Comparison of ENCODE assay signal across 18 cellular contexts in the genomic region with DNA sequence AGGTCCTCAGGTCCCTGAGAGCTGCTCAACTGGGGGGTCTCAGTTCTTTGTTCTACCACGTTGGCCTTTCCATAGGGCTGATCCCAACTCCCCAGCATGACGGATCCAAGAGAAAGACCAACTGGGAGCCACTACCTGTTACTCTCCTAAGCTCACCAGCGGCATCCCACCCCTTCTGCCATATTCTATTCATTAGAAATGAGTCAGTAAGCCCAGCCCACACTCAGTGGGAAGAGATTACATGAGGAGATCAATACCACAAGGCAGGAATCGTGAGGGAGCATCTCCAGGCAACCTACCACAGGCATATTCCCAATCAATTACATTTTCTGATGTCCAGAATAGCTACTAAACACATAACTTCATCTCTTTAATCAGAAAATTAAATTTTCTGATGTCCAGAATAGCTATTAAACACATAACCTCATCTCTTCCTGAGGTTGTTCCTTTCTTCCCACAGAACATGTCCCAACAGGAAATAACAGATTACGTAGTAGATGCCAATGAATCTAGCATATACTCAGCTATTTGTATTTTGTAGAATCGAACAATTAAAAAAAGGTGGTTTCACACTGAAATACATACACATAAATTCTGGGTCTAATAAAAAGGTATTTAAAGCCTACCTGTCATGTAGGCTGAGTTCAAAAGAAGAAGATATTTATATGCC.
"Had no signal": no experiment of that assay in that cellular context is flagged by ENCODE, and none has a peak within 500 bp of the region (broad histone marks: within the 10 kb centered on the region; RNA-seq: fewer than 3 reads in every experiment).

No MANE protein-coding gene starts in this region.

- ATAC-seq: activated CD8-positive, alpha-beta memory T cell treated with anti-CD3 and anti-CD28 coated beads, Interleukin-2, amount 10 ng/mL, durations not matched to agents 7 days and 5 days; left cardiac atrium; natural killer cell; pancreas; right lobe of liver; T-cell had no signal

- H3K4me1 ChIP-seq: pancreas, right lobe of liver, transverse colon, vagina had no signal

- H3K9me3 ChIP-seq: neutrophil, pancreas, right lobe of liver, transverse colon, vagina had no signal

- H3K36me3 ChIP-seq: neutrophil, pancreas, right lobe of liver, transverse colon, vagina had no signal

- DNase-seq: activated B cell treated with CpG ODN at 0.5 μM for 24 hours; activated CD4-positive, alpha-beta memory T cell treated with anti-CD3 and anti-CD28 coated beads, Interleukin-2, amount 10 ng/mL, durations not matched to agents 7 days and 5 days; activated CD4-positive, alpha-beta T cell treated with anti-CD3 and anti-CD28 coated beads for 4 hours; activated CD8-positive, alpha-beta memory T cell treated with anti-CD3 and anti-CD28 coated beads, Interleukin-2, amount 10 ng/mL, durations not matched to agents 7 days and 5 days; activated naive CD8-positive, alpha-beta T cell treated with anti-CD3 and anti-CD28 coated beads, Interleukin-2, amount 10 ng/mL, durations not matched to agents 7 days and 5 days; anterior cingulate cortex; left cardiac atrium; natural killer cell; pancreas; right lobe of liver; small intestine; stimulated activated CD4-positive, alpha-beta T cell treated with anti-CD3 and anti-CD28 coated beads, Interleukin-15, amount 100 ng/mL, for 24 hours; stimulated activated CD4-positive, alpha-beta T cell treated with anti-CD3 and anti-CD28 coated beads, Interleukin-2, amount 100 ng/mL, for 48 hours; T-cell; transverse colon had no signal

- H3K27me3 ChIP-seq: hepatocyte, neutrophil, pancreas, right lobe of liver, transverse colon, vagina had no signal

- H3K4me3 ChIP-seq: hepatocyte, pancreas, right lobe of liver, transverse colon, vagina had no signal

- H3K27ac ChIP-seq: hepatocyte, neutrophil, pancreas, right lobe of liver, transverse colon, vagina had no signal
